Comparison of ENCODE assay signal across 26 cellular contexts in genomic region chr3:117695321-117695720, GRCh38.
DNase-seq lines count a peak whose midpoint lies in the region; TF ChIP-seq lines count a peak whose summit lies in the region.
"Had no signal": no experiment of that assay in that cellular context is flagged by ENCODE, and none has a peak within 500 bp of the region (broad histone marks: within the 10 kb centered on the region; RNA-seq: fewer than 3 reads in every experiment).

No MANE protein-coding gene starts in this region.

- DNase-seq in AG08396 (ENCODE audit: low spot score) (peak; percentile 11), HCEC 1CT (peak; percentile 64), astrocyte of the hippocampus (ENCODE audit: low read depth, low spot score) (peak; percentile 29), fibroblast of pulmonary artery (ENCODE audit: low read depth) (peak; percentile 56), COLO668 (lab: John Stamatoyannopoulos, UW; ENCODE audit: unreplicated experiment) (no peak), RKO (ENCODE audit: low spot score) (no peak), HuH-7 (ENCODE audit: low spot score) (no peak)
- DNase-seq in activated naive CD4-positive, alpha-beta T cell treated with anti-CD3 and anti-CD28 coated beads, Interleukin-2, amount 10 ng/mL, durations not matched to agents 7 days and 5 days, result no peak
- DNase-seq: activated B cell treated with CpG ODN at 0.5 μM for 24 hours; activated CD4-positive, alpha-beta T cell treated with anti-CD3 and anti-CD28 coated beads, Interleukin-2, amount 50 U/mL, for 1 hour; activated naive CD4-positive, alpha-beta T cell treated with Interleukin-2 at 50 U/mL for 16 hours; cortex of kidney; effector memory CD8-positive, alpha-beta T cell; islet precursor cell; naive thymus-derived CD8-positive, alpha-beta T cell; NCI-H1092; NCI-H187; NCI-H2171; NCI-H510A; nucleus accumbens; PC-3; Right ventricle myocardium superior; stimulated activated CD4-positive, alpha-beta T cell treated with anti-CD3 and anti-CD28 coated beads, Interleukin-1b, Interleukin-23, amount 100 ng/mL, for 48 hours; SW 1271; transverse colon had no signal

- no peak overlapping the region for H3K4me3 ChIP-seq in fibroblast of pulmonary artery (replicated peaks; ENCODE audit: low read depth, low read length)
- H3K4me3 ChIP-seq: smooth muscle cell, transverse colon had no signal

- H3K4me1 Mint-ChIP-seq in activated naive CD4-positive, alpha-beta T cell treated with anti-CD3 and anti-CD28 coated beads, Interleukin-2, amount 10 ng/mL, durations not matched to agents 7 days and 5 days, result no peaks in the 10 kb centered on the region
- H3K4me1 Mint-ChIP-seq: activated B cell treated with CpG ODN at 0.5 μM for 24 hours; naive thymus-derived CD8-positive, alpha-beta T cell had no signal

- H3K27me3 Mint-ChIP-seq in activated naive CD4-positive, alpha-beta T cell treated with anti-CD3 and anti-CD28 coated beads, Interleukin-2, amount 10 ng/mL, durations not matched to agents 7 days and 5 days, result no peaks in the 10 kb centered on the region
- H3K27me3 Mint-ChIP-seq: activated B cell treated with CpG ODN at 0.5 μM for 24 hours; effector memory CD8-positive, alpha-beta T cell had no signal

- H3K9me3 Mint-ChIP-seq in activated naive CD4-positive, alpha-beta T cell treated with anti-CD3 and anti-CD28 coated beads, Interleukin-2, amount 10 ng/mL, durations not matched to agents 7 days and 5 days, result peaks cover 5% of the 10 kb centered on the region
- H3K9me3 Mint-ChIP-seq: activated B cell treated with CpG ODN at 0.5 μM for 24 hours had no signal

- no peaks in the 10 kb centered on the region for H3K36me3 Mint-ChIP-seq in activated naive CD4-positive, alpha-beta T cell treated with anti-CD3 and anti-CD28 coated beads, Interleukin-2, amount 10 ng/mL, durations not matched to agents 7 days and 5 days
- H3K36me3 Mint-ChIP-seq: naive thymus-derived CD8-positive, alpha-beta T cell had no signal

- CTCF ChIA-PET in activated naive CD4-positive, alpha-beta T cell treated with anti-CD3 and anti-CD28 coated beads, Interleukin-2, amount 10 ng/mL, durations not matched to agents 7 days and 5 days (lab: Charles Lee), result no interaction called here

- TF ChIP-seq CTCF in fibroblast of pulmonary artery (IDR thresholded peaks at IDR 0.05; ENCODE audit: low read length, missing control alignments), result no peak

- H3K27ac Mint-ChIP-seq in activated naive CD4-positive, alpha-beta T cell treated with anti-CD3 and anti-CD28 coated beads, Interleukin-2, amount 10 ng/mL, durations not matched to agents 7 days and 5 days, result no peak overlapping the region
- H3K27ac Mint-ChIP-seq: activated B cell treated with CpG ODN at 0.5 μM for 24 hours; effector memory CD8-positive, alpha-beta T cell; naive thymus-derived CD8-positive, alpha-beta T cell had no signal

- H3K4me3 Mint-ChIP-seq in activated naive CD4-positive, alpha-beta T cell treated with anti-CD3 and anti-CD28 coated beads, Interleukin-2, amount 10 ng/mL, durations not matched to agents 7 days and 5 days, result no peak overlapping the region
- H3K4me3 Mint-ChIP-seq: activated B cell treated with CpG ODN at 0.5 μM for 24 hours; effector memory CD8-positive, alpha-beta T cell; naive thymus-derived CD8-positive, alpha-beta T cell had no signal

Comparison
In these comparisons a context has a peak if more than half of its experiments do, and no peak if none do; other contexts are left out.
1. DNase-seq: peak in AG08396 (single experiment), HCEC 1CT (single experiment), astrocyte of the hippocampus (single experiment) and fibroblast of pulmonary artery (single experiment); none in COLO668 (single experiment), activated naive CD4-positive, alpha-beta T cell treated with anti-CD3 and anti-CD28 coated beads, Interleukin-2, amount 10 ng/mL, durations not matched to agents 7 days and 5 days (single experiment), RKO (single experiment) and HuH-7 (single experiment).